ENCODE assay signal across 1 cellular context in the genomic region with DNA sequence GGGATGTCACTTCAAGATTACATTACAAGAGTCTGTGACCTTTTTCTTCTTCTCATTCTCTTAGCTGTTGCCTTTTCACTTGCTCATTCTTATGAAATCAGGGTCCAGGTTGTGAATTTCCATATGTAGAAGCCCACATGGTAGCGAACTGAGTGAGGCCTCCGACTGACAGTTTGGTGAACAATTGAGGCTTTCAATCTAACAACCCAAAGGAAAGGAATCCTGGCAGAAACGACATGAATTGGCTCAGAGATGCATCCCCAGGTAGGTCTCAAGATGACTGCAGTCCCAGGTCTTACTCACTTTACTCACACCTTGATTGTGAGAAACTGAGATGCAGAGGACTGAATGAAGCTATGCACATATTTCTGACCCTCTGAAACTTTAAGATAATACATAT.
TF ChIP-seq lines count a peak whose summit lies in the region.

No MANE protein-coding gene starts in this region.

TF ChIP-seq in endothelial cell of umbilical vein, 7 proteins besides CTCF, POLR2A, EP300 and RAD21:
- no peak for TF ChIP-seq FOS (IDR thresholded peaks at IDR 0.05; ENCODE audit: borderline replicate concordance, insufficient read depth, low read length)
- no peak for TF ChIP-seq GATA2 (IDR thresholded peaks at IDR 0.05; ENCODE audit: insufficient read depth, insufficient read length, low read depth, low read length)
- TF ChIP-seq EZH2 (IDR thresholded peaks at IDR 0.05; ENCODE audit: borderline replicate concordance, low read depth, low read length, severe bottlenecking), result no peak
- no peak for TF ChIP-seq POLR2AphosphoS5 (IDR thresholded peaks at IDR 0.05; ENCODE audit: insufficient read depth, low read depth, low read length)
- TF ChIP-seq, protein P1, sequence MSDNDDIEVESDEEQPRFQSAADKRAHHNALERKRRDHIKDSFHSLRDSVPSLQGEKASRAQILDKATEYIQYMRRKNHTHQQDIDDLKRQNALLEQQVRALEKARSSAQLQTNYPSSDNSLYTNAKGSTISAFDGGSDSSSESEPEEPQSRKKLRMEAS (IDR thresholded peaks at IDR 0.05; ENCODE audit: insufficient read depth, insufficient read length), result no peak
- TF ChIP-seq JUN (IDR thresholded peaks at IDR 0.05; ENCODE audit: borderline replicate concordance, insufficient read depth, insufficient read length, low read depth), result no peak
- no peak for TF ChIP-seq MYC (IDR thresholded peaks at IDR 0.05; ENCODE audit: low read depth, low read length)
